1 cellular context compared by ENCODE assay signal in the genomic region with DNA sequence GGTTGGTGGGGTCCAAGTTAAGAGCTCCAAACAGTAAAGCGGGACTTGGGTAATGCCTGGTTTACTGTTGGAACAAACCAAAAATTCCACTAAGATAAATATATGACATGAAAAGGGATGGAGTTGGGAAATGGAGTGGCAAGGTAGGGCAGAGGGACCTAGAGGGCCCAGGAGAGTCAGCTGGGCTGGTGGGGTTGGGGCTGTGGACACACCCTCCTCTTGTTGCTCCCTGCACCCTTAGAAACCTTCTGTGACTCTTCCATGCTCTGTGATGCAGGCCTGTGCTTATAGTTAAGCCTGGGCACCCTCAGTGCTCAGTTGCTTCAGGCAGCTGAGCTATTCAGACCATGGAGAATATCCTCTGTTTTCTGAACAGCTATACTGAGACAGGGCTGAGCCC. TPM values are rescaled to one million over a fixed set of nuclear protein-coding genes. Genes with fewer than 3 reads are reported as not detected.
"Had no signal": no experiment of that assay in that cellular context is flagged by ENCODE, and none has a peak within 500 bp of the region (broad histone marks: within the 10 kb centered on the region; RNA-seq: fewer than 3 reads in every experiment).

Gene SPATA31D1 (plus strand): TSS at position 301 of the 400 bp plus-strand sequence. CDS start 47 bp downstream, at position 348.

RNA-seq across cellular contexts. Expression of gene SPATA31D1, which starts in this region (rescaled TPM):
- total RNA-seq: G401 had no signal
